8 cellular contexts compared by ENCODE assay signal in genomic region chr13:45416521-45417125, GRCh38. TPM values are rescaled to one million over a fixed set of nuclear protein-coding genes. Genes with fewer than 3 reads are reported as not detected.
DNase-seq lines count a peak whose midpoint lies in the region; ATAC-seq, FAIRE-seq and TF ChIP-seq lines count a peak whose summit lies in the region.

No MANE protein-coding gene starts in this region.

- peak overlapping the region; percentile 77 to 96 for H3K9ac ChIP-seq in kidney (ENCODE audit: low read length in 2 of 2)

- H3K27ac ChIP-seq in kidney (ENCODE audit: low read depth in 2 of 2, low read length in 2 of 2), result peak overlapping the region; percentile 93 to 94
- peak overlapping the region; percentile 42 for H3K27ac ChIP-seq in thymus (ENCODE audit: low read depth)

- no peak for TF ChIP-seq CTCF in kidney (IDR thresholded peaks at IDR 0.05; ENCODE audit: borderline replicate concordance, extremely low read depth, insufficient read depth)

- H3K27me3 ChIP-seq in thymus (ENCODE audit: control insufficient read depth, insufficient read depth), result no peaks in the 10 kb centered on the region

- FAIRE-seq in kidney (lab: Jason Lieb, UNC) (no peak), RCC 7860 (lab: Jason Lieb, UNC) (no peak)

- H3K9me3 ChIP-seq in T-helper 17 cell (ENCODE audit: control insufficient read depth, low read length, poor library complexity, severe bottlenecking) (no peaks in the 10 kb centered on the region), kidney (ENCODE audit: control insufficient read depth in 1 of 2, low read length in 2 of 2) (no peaks in the 10 kb centered on the region), thymus (ENCODE audit: control insufficient read depth) (no peaks in the 10 kb centered on the region)

- H3K4me3 ChIP-seq in kidney (ENCODE audit: low read length in 2 of 2), result peak overlapping the region; percentile 78 to 91
- H3K4me3 ChIP-seq in thymus (ENCODE audit: low read length), result peak overlapping the region; percentile 86

- peaks cover 38% of the 10 kb centered on the region for H3K4me1 Mint-ChIP-seq in activated T-cell treated with anti-CD3 and anti-CD28 coated beads, Interleukin-2, amount 50 U/mL, for 24 hours (ENCODE audit: low read depth)
- H3K4me1 Mint-ChIP-seq in T-helper 17 cell, result peaks cover 29% of the 10 kb centered on the region

- H3K4me3 Mint-ChIP-seq in activated T-cell treated with anti-CD3 and anti-CD28 coated beads, Interleukin-2, amount 50 U/mL, for 24 hours, result peak overlapping the region; percentile 85
- H3K4me3 Mint-ChIP-seq in T-helper 17 cell, result peak overlapping the region; percentile 97

- no peak for DNase-seq in activated T-cell treated with anti-CD3 and anti-CD28 coated beads, Interleukin-2, amount 50 U/mL, for 24 hours
- DNase-seq in activated T-cell treated with anti-CD3 and anti-CD28 coated beads for 4 hours, result no peak
- no peak for DNase-seq in T-helper 17 cell
- no peak for DNase-seq in kidney
- DNase-seq in RCC 7860 (ENCODE audit: low spot score), result no peak
- no peak for DNase-seq in mucosa of gallbladder (ENCODE audit: low spot score)

- no peak for ATAC-seq in T-helper 17 cell
- no peak for ATAC-seq in GM19023 (IDR thresholded peaks at IDR 0.05; ENCODE audit: unreplicated experiment)

- H3K36me3 ChIP-seq in kidney (ENCODE audit: control insufficient read depth in 1 of 2, insufficient read depth in 2 of 2, low read length in 2 of 2) (no peaks in the 10 kb centered on the region), thymus (ENCODE audit: control insufficient read depth, insufficient read depth) (no peaks in the 10 kb centered on the region)

- H3K27me3 Mint-ChIP-seq in activated T-cell treated with anti-CD3 and anti-CD28 coated beads, Interleukin-2, amount 50 U/mL, for 24 hours, result no peaks in the 10 kb centered on the region
- H3K27me3 Mint-ChIP-seq in T-helper 17 cell, result no peaks in the 10 kb centered on the region

- H3K9me3 Mint-ChIP-seq in activated T-cell treated with anti-CD3 and anti-CD28 coated beads, Interleukin-2, amount 50 U/mL, for 24 hours, result no peaks in the 10 kb centered on the region

- WGBS in thymus, result 38% methylated on average over 10 of the region's 10 CpGs

- H3K27ac Mint-ChIP-seq in activated T-cell treated with anti-CD3 and anti-CD28 coated beads, Interleukin-2, amount 50 U/mL, for 24 hours, result peak overlapping the region; percentile 95
- H3K27ac Mint-ChIP-seq in T-helper 17 cell, result peak overlapping the region; percentile 98

- H3K4me1 ChIP-seq in kidney (ENCODE audit: control insufficient read depth in 1 of 2, insufficient read depth in 1 of 2, low read depth in 1 of 2, low read length in 2 of 2) (peaks cover 17 to 25% of the 10 kb centered on the region in 2 donors), thymus (ENCODE audit: control insufficient read depth, insufficient read depth, low read length) (no peaks in the 10 kb centered on the region)

- H3K36me3 Mint-ChIP-seq in activated T-cell treated with anti-CD3 and anti-CD28 coated beads, Interleukin-2, amount 50 U/mL, for 24 hours (ENCODE audit: low read depth), result peaks cover 14% of the 10 kb centered on the region
- no peaks in the 10 kb centered on the region for H3K36me3 Mint-ChIP-seq in T-helper 17 cell (ENCODE audit: low read depth)

- intact Hi-C loops in kidney (cut with DNase I), result no loop called here

RNA-seq across cellular contexts. Expression of gene SLC25A30, which starts 1.6 kb away (rescaled TPM):
- total RNA-seq in T-helper 17 cell, result 10 to 100 TPM; 15.2 to 22.3 TPM
- 47.1 TPM for total RNA-seq in kidney
- 32.9 TPM for polyA plus RNA-seq in kidney (ENCODE audit: insufficient read depth, low read depth, low replicate concordance)
- polyA plus RNA-seq in thymus, result 5.9 TPM
- 23.2 TPM for total RNA-seq in mucosa of gallbladder

RNA-seq across cellular contexts. Expression of gene COG3, which starts 48.1 kb away (rescaled TPM):
- total RNA-seq in T-helper 17 cell (10 to 100 TPM; 42.5 to 50.8 TPM), kidney (26.0 TPM), mucosa of gallbladder (23.9 TPM)
- polyA plus RNA-seq in kidney (ENCODE audit: insufficient read depth, low read depth, low replicate concordance) (18.0 TPM), thymus (29.6 TPM)
